ENCODE assay signal across 28 cellular contexts in genomic region chr11:112732031-112732430, GRCh38.
"Had no signal": no experiment of that assay in that cellular context is flagged by ENCODE, and none has a peak within 500 bp of the region (broad histone marks: within the 10 kb centered on the region; RNA-seq: fewer than 3 reads in every experiment).

No MANE protein-coding gene starts in this region.

- H3K4me1 ChIP-seq: suprapubic skin, testis, thyroid gland, tibial artery, transverse colon, upper lobe of left lung, upper lobe of right lung, vagina had no signal

- H3K4me1 Mint-ChIP-seq: stimulated activated effector memory CD8-positive, alpha-beta T cell treated with anti-CD3 and anti-CD28 coated beads, Interleukin-12 subunit alpha, Interleukin-12 subunit beta, amount 100 ng/mL, for 72 hours; stimulated activated memory B cell treated with anti-CD40 and anti-IgM and Interleukin-4, amounts not matched to agents 10 μg/mL and 1 μg/mL and 100 μg/mL, for 72 hours; stimulated activated naive B cell treated with anti-CD40 and anti-IgM and Interleukin-4, amounts not matched to agents 10 μg/mL and 1 μg/mL and 100 μg/mL, for 72 hours; stimulated activated naive CD8-positive, alpha-beta T cell treated with anti-CD3 and anti-CD28 coated beads, Interleukin-15, amount 100 ng/mL, for 72 hours had no signal

- H3K36me3 ChIP-seq: stomach, suprapubic skin, thoracic aorta, thyroid gland, tibial artery, tibial nerve, transverse colon, upper lobe of left lung, upper lobe of right lung, uterus, vagina had no signal

- H3K9me3 Mint-ChIP-seq: stimulated activated effector memory CD8-positive, alpha-beta T cell treated with anti-CD3 and anti-CD28 coated beads, Interleukin-12 subunit alpha, Interleukin-12 subunit beta, amount 100 ng/mL, for 72 hours; stimulated activated naive CD8-positive, alpha-beta T cell treated with anti-CD3 and anti-CD28 coated beads, Interleukin-15, amount 100 ng/mL, for 72 hours; type B pancreatic cell had no signal

- H3K4me3 Mint-ChIP-seq: stimulated activated effector memory CD8-positive, alpha-beta T cell treated with anti-CD3 and anti-CD28 coated beads, Interleukin-12 subunit alpha, Interleukin-12 subunit beta, amount 100 ng/mL, for 72 hours; stimulated activated memory B cell treated with anti-CD40 and anti-IgM and Interleukin-4, amounts not matched to agents 10 μg/mL and 1 μg/mL and 100 μg/mL, for 72 hours; stimulated activated naive B cell treated with anti-CD40 and anti-IgM and Interleukin-4, amounts not matched to agents 10 μg/mL and 1 μg/mL and 100 μg/mL, for 72 hours; stimulated activated naive CD8-positive, alpha-beta T cell treated with anti-CD3 and anti-CD28 coated beads, Interleukin-15, amount 100 ng/mL, for 72 hours; stimulated activated naive CD8-positive, alpha-beta T cell treated with anti-CD3 and anti-CD28 coated beads, Interleukin-15, Interleukin-2, amounts not matched to agents 100 ng/mL and 50 ng/mL, for 24 hours; type B pancreatic cell had no signal

- H3K36me3 Mint-ChIP-seq: stimulated activated effector memory CD8-positive, alpha-beta T cell treated with anti-CD3 and anti-CD28 coated beads, Interleukin-12 subunit alpha, Interleukin-12 subunit beta, amount 100 ng/mL, for 72 hours; stimulated activated memory B cell treated with anti-CD40 and anti-IgM and Interleukin-4, amounts not matched to agents 10 μg/mL and 1 μg/mL and 100 μg/mL, for 72 hours; stimulated activated naive B cell treated with anti-CD40 and anti-IgM and Interleukin-4, amounts not matched to agents 10 μg/mL and 1 μg/mL and 100 μg/mL, for 72 hours; type B pancreatic cell had no signal

- ATAC-seq: stimulated activated effector memory CD8-positive, alpha-beta T cell treated with anti-CD3 and anti-CD28 coated beads, Interleukin-12 subunit alpha, Interleukin-12 subunit beta, amount 100 ng/mL, for 72 hours; stimulated activated memory B cell treated with anti-CD40 and anti-IgM and Interleukin-4, amounts not matched to agents 10 μg/mL and 1 μg/mL and 100 μg/mL, for 72 hours; stimulated activated naive B cell treated with anti-CD40 and anti-IgM and Interleukin-4, amounts not matched to agents 10 μg/mL and 1 μg/mL and 100 μg/mL, for 72 hours; stimulated activated naive CD8-positive, alpha-beta T cell treated with anti-CD3 and anti-CD28 coated beads, Interleukin-15, amount 100 ng/mL, for 72 hours; stimulated activated naive CD8-positive, alpha-beta T cell treated with anti-CD3 and anti-CD28 coated beads, Interleukin-15, Interleukin-2, amounts not matched to agents 100 U/mL and 50 U/mL, for 24 hours; upper lobe of right lung had no signal

- H3K27me3 ChIP-seq: stomach, suprapubic skin, testis, thyroid gland, tibial nerve, transverse colon, upper lobe of left lung, upper lobe of right lung, uterus, vagina had no signal

- DNase-seq: stimulated activated CD4-positive, alpha-beta T cell treated with anti-CD3 and anti-CD28 coated beads, Interleukin-2, amount 100 ng/mL, for 48 hours; stimulated activated CD4-positive, alpha-beta T cell treated with anti-CD3 and anti-CD28 coated beads, Interleukin-4, amount 100 ng/mL, for 1 hour; stimulated activated CD4-positive, alpha-beta T cell treated with anti-CD3 and anti-CD28 coated beads, Interleukin-4, amount 100 ng/mL, for 24 hours; stimulated activated CD4-positive, alpha-beta T cell treated with anti-CD3 and anti-CD28 coated beads, Interleukin-4, amount 100 ng/mL, for 4 hours; stimulated activated CD8-positive, alpha-beta memory T cell treated with anti-CD3 and anti-CD28 coated beads, Interleukin-4, amount 100 ng/mL, for 48 hours; stimulated activated naive B cell treated with anti-CD40 and anti-IgM and Interleukin-4, amounts not matched to agents 10 μg/mL and 1 μg/mL and 100 μg/mL, for 72 hours; stimulated activated naive CD4-positive, alpha-beta T cell; stimulated activated naive CD4-positive, alpha-beta T cell treated with Interleukin-2 at 50 U/mL for 16 hours; stimulated activated naive CD8-positive, alpha-beta T cell treated with anti-CD3 and anti-CD28 coated beads, Interleukin-15, amount 100 ng/mL, for 72 hours; stimulated activated naive CD8-positive, alpha-beta T cell treated with anti-CD3 and anti-CD28 coated beads, Interleukin-15, Interleukin-2, amounts not matched to agents 100 U/mL and 50 U/mL, for 24 hours; stomach; substantia nigra; testis; thyroid gland; tibial artery; transverse colon; trophoblast cell; upper lobe of left lung; upper lobe of right lung; uterus had no signal

- H3K27ac Mint-ChIP-seq: stimulated activated effector memory CD8-positive, alpha-beta T cell treated with anti-CD3 and anti-CD28 coated beads, Interleukin-12 subunit alpha, Interleukin-12 subunit beta, amount 100 ng/mL, for 72 hours; stimulated activated memory B cell treated with anti-CD40 and anti-IgM and Interleukin-4, amounts not matched to agents 10 μg/mL and 1 μg/mL and 100 μg/mL, for 72 hours; stimulated activated naive B cell treated with anti-CD40 and anti-IgM and Interleukin-4, amounts not matched to agents 10 μg/mL and 1 μg/mL and 100 μg/mL, for 72 hours; stimulated activated naive CD8-positive, alpha-beta T cell treated with anti-CD3 and anti-CD28 coated beads, Interleukin-15, amount 100 ng/mL, for 72 hours; stimulated activated naive CD8-positive, alpha-beta T cell treated with anti-CD3 and anti-CD28 coated beads, Interleukin-15, Interleukin-2, amounts not matched to agents 100 ng/mL and 50 ng/mL, for 24 hours; type B pancreatic cell had no signal

- H3K9me3 ChIP-seq: stomach, suprapubic skin, testis, thoracic aorta, thyroid gland, tibial artery, tibial nerve, transverse colon, upper lobe of left lung, upper lobe of right lung, uterus, vagina had no signal

- H3K27ac ChIP-seq: stomach, suprapubic skin, testis, thoracic aorta, thyroid gland, tibial artery, tibial nerve, transverse colon, upper lobe of left lung, upper lobe of right lung, uterus, vagina had no signal

- H3K4me3 ChIP-seq: stomach, suprapubic skin, testis, thoracic aorta, thyroid gland, tibial artery, tibial nerve, transverse colon, upper lobe of left lung, upper lobe of right lung, uterus, vagina had no signal
